In the genomic region with DNA sequence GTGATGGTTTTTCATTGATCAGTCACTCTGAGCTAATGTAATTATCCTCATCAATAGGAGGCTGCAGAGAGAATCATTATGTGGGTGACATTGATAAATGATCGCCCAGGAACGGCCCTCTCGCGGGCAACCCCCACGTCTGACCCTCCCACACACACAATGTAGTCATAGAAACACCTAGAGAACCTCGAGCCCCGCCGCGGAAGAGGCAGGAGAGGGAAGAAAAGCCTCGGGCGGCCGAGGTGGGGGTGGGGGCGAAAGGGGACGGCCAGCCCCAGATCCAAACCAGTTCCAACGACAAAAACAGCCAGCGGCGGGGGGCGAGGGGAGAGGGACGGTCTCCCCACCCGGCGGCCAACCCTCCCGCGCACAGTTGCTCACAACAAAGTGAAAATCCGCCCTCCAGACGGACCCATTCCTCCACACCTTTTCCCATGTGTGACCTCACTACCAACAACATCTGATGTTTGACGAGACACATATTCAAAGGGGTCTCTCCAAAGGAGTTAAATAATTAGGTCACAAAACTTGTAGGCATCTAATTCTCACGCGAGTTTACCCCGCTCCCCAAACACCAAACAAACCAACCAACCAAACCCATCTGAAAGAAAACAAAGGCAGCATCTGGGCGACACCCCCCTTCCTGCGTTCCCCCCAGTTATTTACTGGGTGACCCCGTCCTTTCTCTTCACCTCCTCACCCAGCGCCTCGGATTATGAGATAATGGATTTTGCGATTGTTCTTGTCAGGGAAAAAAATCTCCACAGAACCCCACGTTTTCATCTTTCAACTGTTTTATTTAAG, we compare ENCODE assay signal across 1 cellular context.
A peak's percentile ranks its signal among the peaks of the same experiment; 100 is the strongest.
TF ChIP-seq lines count a peak whose summit lies in the region.

No MANE protein-coding gene starts in this region.

TF ChIP-seq in GM12878, 131 proteins besides CTCF, POLR2A, EP300 and RAD21 (continued from another document):
- TF ChIP-seq, protein P1, sequence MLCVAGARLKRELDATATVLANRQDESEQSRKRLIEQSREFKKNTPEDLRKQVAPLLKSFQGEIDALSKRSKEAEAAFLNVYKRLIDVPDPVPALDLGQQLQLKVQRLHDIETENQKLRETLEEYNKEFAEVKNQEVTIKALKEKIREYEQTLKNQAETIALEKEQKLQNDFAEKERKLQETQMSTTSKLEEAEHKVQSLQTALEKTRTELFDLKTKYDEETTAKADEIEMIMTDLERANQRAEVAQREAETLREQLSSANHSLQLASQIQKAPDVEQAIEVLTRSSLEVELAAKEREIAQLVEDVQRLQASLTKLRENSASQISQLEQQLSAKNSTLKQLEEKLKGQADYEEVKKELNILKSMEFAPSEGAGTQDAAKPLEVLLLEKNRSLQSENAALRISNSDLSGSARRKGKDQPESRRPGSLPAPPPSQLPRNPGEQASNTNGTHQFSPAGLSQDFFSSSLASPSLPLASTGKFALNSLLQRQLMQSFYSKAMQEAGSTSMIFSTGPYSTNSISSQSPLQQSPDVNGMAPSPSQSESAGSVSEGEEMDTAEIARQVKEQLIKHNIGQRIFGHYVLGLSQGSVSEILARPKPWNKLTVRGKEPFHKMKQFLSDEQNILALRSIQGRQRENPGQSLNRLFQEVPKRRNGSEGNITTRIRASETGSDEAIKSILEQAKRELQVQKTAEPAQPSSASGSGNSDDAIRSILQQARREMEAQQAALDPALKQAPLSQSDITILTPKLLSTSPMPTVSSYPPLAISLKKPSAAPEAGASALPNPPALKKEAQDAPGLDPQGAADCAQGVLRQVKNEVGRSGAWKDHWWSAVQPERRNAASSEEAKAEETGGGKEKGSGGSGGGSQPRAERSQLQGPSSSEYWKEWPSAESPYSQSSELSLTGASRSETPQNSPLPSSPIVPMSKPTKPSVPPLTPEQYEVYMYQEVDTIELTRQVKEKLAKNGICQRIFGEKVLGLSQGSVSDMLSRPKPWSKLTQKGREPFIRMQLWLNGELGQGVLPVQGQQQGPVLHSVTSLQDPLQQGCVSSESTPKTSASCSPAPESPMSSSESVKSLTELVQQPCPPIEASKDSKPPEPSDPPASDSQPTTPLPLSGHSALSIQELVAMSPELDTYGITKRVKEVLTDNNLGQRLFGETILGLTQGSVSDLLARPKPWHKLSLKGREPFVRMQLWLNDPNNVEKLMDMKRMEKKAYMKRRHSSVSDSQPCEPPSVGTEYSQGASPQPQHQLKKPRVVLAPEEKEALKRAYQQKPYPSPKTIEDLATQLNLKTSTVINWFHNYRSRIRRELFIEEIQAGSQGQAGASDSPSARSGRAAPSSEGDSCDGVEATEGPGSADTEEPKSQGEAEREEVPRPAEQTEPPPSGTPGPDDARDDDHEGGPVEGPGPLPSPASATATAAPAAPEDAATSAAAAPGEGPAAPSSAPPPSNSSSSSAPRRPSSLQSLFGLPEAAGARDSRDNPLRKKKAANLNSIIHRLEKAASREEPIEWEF (IDR thresholded peaks at IDR 0.05; ENCODE audit: insufficient replicate concordance, low read depth, low read length), result peak; percentile 52
- no peak for TF ChIP-seq DPF2 (IDR thresholded peaks at IDR 0.05)
- no peak for TF ChIP-seq NRF1 (conservative IDR thresholded peaks at IDR 0.05; ENCODE audit: low read depth, low read length)
- no peak for TF ChIP-seq ESRRA (IDR thresholded peaks at IDR 0.05; ENCODE audit: low read length)
- no peak for TF ChIP-seq ZBED1 (IDR thresholded peaks at IDR 0.05; ENCODE audit: borderline replicate concordance)
- TF ChIP-seq MEF2A (IDR thresholded peaks at IDR 0.05; ENCODE audit: insufficient read depth, low read depth, low read length), result no peak
- TF ChIP-seq ZSCAN29 (IDR thresholded peaks at IDR 0.05), result no peak
- TF ChIP-seq, protein P2, sequence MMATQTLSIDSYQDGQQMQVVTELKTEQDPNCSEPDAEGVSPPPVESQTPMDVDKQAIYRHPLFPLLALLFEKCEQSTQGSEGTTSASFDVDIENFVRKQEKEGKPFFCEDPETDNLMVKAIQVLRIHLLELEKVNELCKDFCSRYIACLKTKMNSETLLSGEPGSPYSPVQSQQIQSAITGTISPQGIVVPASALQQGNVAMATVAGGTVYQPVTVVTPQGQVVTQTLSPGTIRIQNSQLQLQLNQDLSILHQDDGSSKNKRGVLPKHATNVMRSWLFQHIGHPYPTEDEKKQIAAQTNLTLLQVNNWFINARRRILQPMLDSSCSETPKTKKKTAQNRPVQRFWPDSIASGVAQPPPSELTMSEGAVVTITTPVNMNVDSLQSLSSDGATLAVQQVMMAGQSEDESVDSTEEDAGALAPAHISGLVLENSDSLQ (IDR thresholded peaks at IDR 0.05), result peak; percentile 91
TF ChIP-seq in GM12878: peak in this region for 3.
